14 cellular contexts compared by ENCODE assay signal in genomic region chr7:127568034-127568433, GRCh38. TPM values are rescaled to one million over a fixed set of nuclear protein-coding genes. Genes with fewer than 3 reads are reported as not detected.
"Had no signal": no experiment of that assay in that cellular context is flagged by ENCODE, and none has a peak within 500 bp of the region (broad histone marks: within the 10 kb centered on the region; RNA-seq: fewer than 3 reads in every experiment).

No MANE protein-coding gene starts in this region.

RNA-seq across cellular contexts. Expression of gene PAX4, which starts 49.9 kb away (rescaled TPM):
- total RNA-seq: activated B cell treated with CpG ODN at 0.5 μM for 24 hours; activated CD4-positive, alpha-beta memory T cell treated with anti-CD3 and anti-CD28 coated beads for 36 hours; activated CD4-positive, alpha-beta memory T cell treated with anti-CD3 and anti-CD28 coated beads, Interleukin-2, amount 10 ng/mL, durations not matched to agents 7 days and 5 days; activated CD4-positive, alpha-beta T cell treated with anti-CD3 and anti-CD28 coated beads for 36 hours; activated CD4-positive, alpha-beta T cell treated with anti-CD3 and anti-CD28 coated beads, Interleukin-2, amount 10 ng/mL, durations not matched to agents 24 days and 14 days; activated CD4-positive, alpha-beta T cell treated with anti-CD3 and anti-CD28 coated beads, Interleukin-2, amount 10 ng/mL, durations not matched to agents 7 days and 5 days; activated CD8-positive, alpha-beta memory T cell treated with anti-CD3 and anti-CD28 coated beads for 36 hours; activated CD8-positive, alpha-beta memory T cell treated with anti-CD3 and anti-CD28 coated beads, Interleukin-2, amount 10 ng/mL, durations not matched to agents 7 days and 5 days; activated CD8-positive, alpha-beta T cell treated with anti-CD3 and anti-CD28 coated beads for 36 hours; activated CD8-positive, alpha-beta T cell treated with anti-CD3 and anti-CD28 coated beads, Interleukin-2, amount 10 ng/mL, durations not matched to agents 7 days and 5 days; T-helper 1 cell treated with Interleukin-12 subunit alpha and Interleukin-12 subunit beta and Interleukin-4 antibody, amounts not matched to agents 30 ng/mL and 1 ng/mL, for 36 hours; T-helper 17 cell; T-helper 2 cell treated with Interferon-gamma antibody and Interleukin-4, amounts not matched to agents 100 ng/mL and 5 ng/mL, for 36 hours; WTC11 had no signal
